In genomic region chr17:14759325-14759724, GRCh38 we compare ENCODE assay signal across 26 cellular contexts.
DNase-seq lines count a peak whose midpoint lies in the region; ATAC-seq, FAIRE-seq and TF ChIP-seq lines count a peak whose summit lies in the region.
"Had no signal": no experiment of that assay in that cellular context is flagged by ENCODE, and none has a peak within 500 bp of the region (broad histone marks: within the 10 kb centered on the region; RNA-seq: fewer than 3 reads in every experiment).

No MANE protein-coding gene starts in this region.

- H3K36me3 ChIP-seq in liver (ENCODE audit: control insufficient read depth in 4 of 4, insufficient read depth in 3 of 4, low read depth in 1 of 4, low read length in 3 of 4): no peaks in the 10 kb centered on the region
- H3K36me3 ChIP-seq in HepG2 (replicated peaks in 1 of 2; ENCODE audit: control insufficient read depth in 1 of 2, insufficient read depth in 2 of 2, low read length in 2 of 2): no peaks in the 10 kb centered on the region
- H3K36me3 ChIP-seq in OCI-LY7 (ENCODE audit: insufficient read depth, low read length): no peaks in the 10 kb centered on the region
- H3K36me3 ChIP-seq in pancreas: no peaks in the 10 kb centered on the region
- H3K36me3 ChIP-seq: BLaER1 treated with 17β-estradiol and CSF1 and Interleukin-3, amounts not matched to agents 10 nM and 100 nM had no signal

- H4K20me1 ChIP-seq in HepG2 (ENCODE audit: insufficient read depth, low read length) (no peaks in the 10 kb centered on the region), OCI-LY7 (ENCODE audit: insufficient read depth, low read length) (no peaks in the 10 kb centered on the region)
- H4K20me1 ChIP-seq: BLaER1 treated with 17β-estradiol and CSF1 and Interleukin-3, amounts not matched to agents 10 nM and 100 nM had no signal

- POLR2A ChIA-PET in HepG2 (lab: Yijun Ruan, JAX): no interaction called here
- POLR2A ChIA-PET in OCI-LY7 (lab: Charles Lee): interaction anchor here (1.6 kb wide), 1 partner anchor 28 kb away, joined by 4 read pairs; no protein-coding TSS in a partner anchor

- FAIRE-seq in HepG2 (lab: Jason Lieb, UNC) (no peak), pancreas (lab: Jason Lieb, UNC) (no peak)
- FAIRE-seq: A549, G401.6, GM12891, GM19239 had no signal

- no peak for TF ChIP-seq POLR2A in HepG2 (IDR thresholded peaks at IDR 0.05; ENCODE audit: insufficient read depth in 1 of 2, low read depth in 2 of 2, low read length in 2 of 2)

- DNase-seq in HepG2 (ENCODE audit: low spot score) (no peak), OCI-LY7 (ENCODE audit: low spot score) (no peak), left lobe of liver (ENCODE audit: low spot score) (no peak), pancreas (no peak), NCI-H1436 (lab: John Stamatoyannopoulos, UW) (no peak), H4 (ENCODE audit: low spot score) (no peak), medulla oblongata (ENCODE audit: extremely low spot score) (no peak)
- DNase-seq: AML-193; Caco-2; Calu3; CD4-positive, alpha-beta T cell; DMS 273 treated with DMSO at 0.1 percent for 48 hours; DMS153; DMS53; DMS79; DND-41; GF-D8 had no signal

- in situ Hi-C loops in HepG2 (cut with HindIII; ENCODE audit: extremely low pct_ligation_motif_present, low pct_unique_long_range_greater_than_20kb): no loop called here

- H3K27ac ChIP-seq in liver (ENCODE audit: low read depth in 1 of 2, low read length in 2 of 2) (peak overlapping the region; percentile 70), HepG2 (ENCODE audit: extremely low read length, insufficient read depth, low read length) (no peak overlapping the region), OCI-LY7 (ENCODE audit: low read depth, low read length, poor library complexity, severe bottlenecking) (no peak overlapping the region), pancreas (no peak overlapping the region)
- H3K27ac ChIP-seq: 22Rv1; A549; BLaER1 treated with 17β-estradiol and CSF1 and Interleukin-3, amounts not matched to agents 10 nM and 100 nM; C4-2B had no signal

- TF ChIP-seq EP300 in HepG2 (IDR thresholded peaks at IDR 0.05; ENCODE audit: low read depth in 2 of 2, low read length in 2 of 2) (no peak), HepG2 (CRISPR knock-in tag; IDR thresholded peaks at IDR 0.05; ENCODE audit: borderline replicate concordance) (no peak)

- BruUV-seq in HepG2 (replicated peaks; lab: Mats Ljungman, UMichigan) (no TSS peak), OCI-LY7 (replicated peaks; lab: Mats Ljungman, UMichigan) (no TSS peak)

- CTCF ChIA-PET in HepG2 (lab: Yijun Ruan, JAX; ENCODE audit: low intra/inter-chr PET ratio, low total read pairs): no interaction called here
- CTCF ChIA-PET in OCI-LY7 (lab: Charles Lee; ENCODE audit: unreplicated experiment): no interaction called here

- H3K9me3 ChIP-seq in liver (ENCODE audit: control insufficient read depth in 4 of 4, low read length in 3 of 4): no peaks in the 10 kb centered on the region
- no peaks in the 10 kb centered on the region for H3K9me3 ChIP-seq in HepG2 (ENCODE audit: low read length)
- H3K9me3 ChIP-seq in OCI-LY7 (ENCODE audit: low read length): 0 out of 2 replicates have a peak, but pooled peaks cover 7% of the 10 kb centered on the region
- no peaks in the 10 kb centered on the region for H3K9me3 ChIP-seq in pancreas
- H3K9me3 ChIP-seq: A549; BLaER1 treated with 17β-estradiol and CSF1 and Interleukin-3, amounts not matched to agents 10 nM and 100 nM; Caco-2 had no signal

- no peaks in the 10 kb centered on the region for H3K27me3 ChIP-seq in liver (ENCODE audit: control insufficient read depth in 4 of 4, insufficient read depth in 4 of 4, low read length in 3 of 4)
- no peaks in the 10 kb centered on the region; a peak in 1 of 5 replicates for H3K27me3 ChIP-seq in HepG2 (ENCODE audit: control insufficient read depth in 1 of 2, insufficient read depth in 2 of 2, low read length in 2 of 2)
- H3K27me3 ChIP-seq in pancreas: no peaks in the 10 kb centered on the region

- H3K9ac ChIP-seq in liver (ENCODE audit: low read depth in 1 of 2, low read length in 2 of 2) (no peak overlapping the region), HepG2 (ENCODE audit: insufficient read depth, low read depth, low read length) (no peak overlapping the region)
- H3K9ac ChIP-seq: BLaER1 treated with 17β-estradiol and CSF1 and Interleukin-3, amounts not matched to agents 10 nM and 100 nM had no signal

- intact Hi-C loops in HepG2 (cut with micrococcal nuclease; ENCODE audit: unreplicated experiment): no loop called here
- intact Hi-C loops in OCI-LY7 (cut with micrococcal nuclease; ENCODE audit: unreplicated experiment): no loop called here
- intact Hi-C loops in pancreas (cut with DNase I): no loop called here

- no peak for ATAC-seq in HepG2
- peak; percentile 47 for ATAC-seq in left lobe of liver
- peak in 3 of 4 donors; percentile 38 to 71 (median 43) for ATAC-seq in pancreas
- ATAC-seq: A549; CD8-positive, alpha-beta T cell had no signal

- peak in 1 of 2 donors; percentile 10 for TF ChIP-seq RAD21 in liver (IDR thresholded peaks at IDR 0.05)
- TF ChIP-seq RAD21 in HepG2 (CRISPR knock-in tag; IDR thresholded peaks at IDR 0.05): no peak

- H3K4me1 ChIP-seq in liver (ENCODE audit: control insufficient read depth in 4 of 4, insufficient read depth in 4 of 4, low read length in 3 of 4): peaks cover 10 to 51% (median 18%) of the 10 kb centered on the region in 4 donors
- peaks cover 54% of the 10 kb centered on the region for H3K4me1 ChIP-seq in HepG2 (ENCODE audit: insufficient read depth, low read length)
- H3K4me1 ChIP-seq in OCI-LY7 (ENCODE audit: insufficient read depth, low read length, poor library complexity, severe bottlenecking): peaks cover 24% of the 10 kb centered on the region
- no peaks in the 10 kb centered on the region for H3K4me1 ChIP-seq in pancreas
- H3K4me1 ChIP-seq: Caco-2 had no signal

- no peak overlapping the region for H3K4me3 ChIP-seq in liver (ENCODE audit: low read depth in 1 of 3, low read length in 3 of 3)
- H3K4me3 ChIP-seq in HepG2 (replicated peaks in 1 of 3; ENCODE audit: insufficient read depth in 1 of 3, low read depth in 2 of 3, low read length in 3 of 3): no peak overlapping the region
- no peak overlapping the region for H3K4me3 ChIP-seq in OCI-LY7 (ENCODE audit: low read depth, low read length, poor library complexity, severe bottlenecking)
- H3K4me3 ChIP-seq in pancreas: no peak overlapping the region
- H3K4me3 ChIP-seq: A549; BLaER1 treated with 17β-estradiol and CSF1 and Interleukin-3, amounts not matched to agents 10 nM and 100 nM had no signal

- TF ChIP-seq CTCF in liver (IDR thresholded peaks at IDR 0.05; ENCODE audit: low read depth, low read length, missing input control) (no peak), HepG2 (CRISPR knock-in tag; IDR thresholded peaks at IDR 0.05) (no peak), OCI-LY7 (conservative IDR thresholded peaks at IDR 0.05; ENCODE audit: low read length) (no peak), pancreas (IDR thresholded peaks at IDR 0.05) (no peak)

- H2AFZ ChIP-seq in HepG2 (ENCODE audit: low read length) (no peak overlapping the region), OCI-LY7 (ENCODE audit: low read length) (peak overlapping the region; percentile 83; the same call in 1 of the 2 replicates)

- H3K4me2 ChIP-seq in HepG2 (ENCODE audit: low read depth, low read length): no peak overlapping the region
- H3K4me2 ChIP-seq in OCI-LY7 (ENCODE audit: low read length): no peak overlapping the region
- H3K4me2 ChIP-seq: A549 had no signal

- H3K79me2 ChIP-seq in HepG2 (ENCODE audit: insufficient read depth, low read length) (no peaks in the 10 kb centered on the region), OCI-LY7 (ENCODE audit: insufficient read depth, low read depth, low read length) (no peaks in the 10 kb centered on the region)

- no peaks in the 10 kb centered on the region for H3K9me2 ChIP-seq in OCI-LY7 (ENCODE audit: insufficient read depth, low read length)

TF ChIP-seq in liver, 16 proteins besides CTCF, POLR2A, EP300 and RAD21 (continues in another document):
- TF ChIP-seq NR2F2 (IDR thresholded peaks at IDR 0.05) (no peak), EGR1 (IDR thresholded peaks at IDR 0.05; ENCODE audit: low read depth in 2 of 2) (no peak), SP1 (IDR thresholded peaks at IDR 0.05) (peak; percentile 7), ATF3 (IDR thresholded peaks at IDR 0.05) (no peak), YY1 (IDR thresholded peaks at IDR 0.05) (peak; percentile 18), HNF4G (IDR thresholded peaks at IDR 0.05) (no peak)

TF ChIP-seq in HepG2, 621 proteins besides CTCF, POLR2A, EP300 and RAD21:
- TF ChIP-seq CHD4 (IDR thresholded peaks at IDR 0.05; ENCODE audit: borderline replicate concordance, low read length) (no peak), ZNF160 (CRISPR knock-in tag; IDR thresholded peaks at IDR 0.05) (no peak), BHLHE40 (IDR thresholded peaks at IDR 0.05; ENCODE audit: low read length) (no peak), ATF7-NPFF (CRISPR knock-in tag; IDR thresholded peaks at IDR 0.05; ENCODE audit: low read depth) (no peak), ZBTB2 (CRISPR knock-in tag; IDR thresholded peaks at IDR 0.05; ENCODE audit: low read depth) (no peak)

Comparison
In these comparisons a context has a peak if more than half of its experiments do, and no peak if none do; other contexts are left out.
1. H3K27ac ChIP-seq: peak in liver (2 of 2); none in HepG2 (single experiment), OCI-LY7 (single experiment) and pancreas (0 of 4).